In the genomic region with DNA sequence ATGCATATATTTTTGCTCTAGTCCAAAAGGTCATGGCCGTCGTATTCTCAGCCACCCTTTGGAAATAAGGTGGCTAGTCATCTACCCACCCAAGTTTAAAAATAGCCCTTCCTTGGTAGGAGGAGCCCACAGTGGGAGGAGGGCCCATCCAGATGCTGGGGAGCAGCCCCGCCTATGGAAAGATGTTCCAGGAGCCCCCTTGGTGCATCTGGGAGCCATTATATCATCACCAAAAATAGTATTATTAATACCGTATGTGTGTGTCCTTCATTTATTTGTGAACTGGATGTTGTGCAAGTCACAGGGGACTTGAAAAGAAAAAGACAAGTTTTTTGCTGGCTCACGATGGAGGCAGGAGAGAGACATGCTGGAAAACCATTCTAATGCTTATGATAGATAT, we compare ENCODE assay signal across 18 cellular contexts.
"Had no signal": no experiment of that assay in that cellular context is flagged by ENCODE, and none has a peak within 500 bp of the region (broad histone marks: within the 10 kb centered on the region; RNA-seq: fewer than 3 reads in every experiment).

No MANE protein-coding gene starts in this region.

- H3K27me3 ChIP-seq: sigmoid colon, stomach, testis had no signal

- H3K36me3 ChIP-seq: lower lobe of right lung, neutrophil, sigmoid colon, stomach had no signal

- H2AFZ ChIP-seq: parathyroid adenoma had no signal

- H3K9me3 ChIP-seq: lower lobe of right lung, neutrophil, sigmoid colon, stomach, testis had no signal

- H3K4me3 ChIP-seq: coronary artery, lower lobe of right lung, sigmoid colon, stomach, testis had no signal

- H3K9ac ChIP-seq: parathyroid adenoma had no signal

- H3K4me1 ChIP-seq: lower lobe of right lung, parathyroid adenoma, sigmoid colon, stomach, testis had no signal

- H3K27ac ChIP-seq: coronary artery, lower lobe of right lung, neutrophil, parathyroid adenoma, sigmoid colon, stomach, testis had no signal

- DNase-seq: activated B cell treated with CpG ODN at 0.5 μM for 24 hours; activated CD4-positive, alpha-beta memory T cell treated with anti-CD3 and anti-CD28 coated beads, Interleukin-2, amount 10 ng/mL, durations not matched to agents 7 days and 5 days; activated CD4-positive, alpha-beta T cell treated with anti-CD3 and anti-CD28 coated beads for 4 hours; activated CD8-positive, alpha-beta memory T cell treated with anti-CD3 and anti-CD28 coated beads, Interleukin-2, amount 10 ng/mL, durations not matched to agents 7 days and 5 days; activated naive CD4-positive, alpha-beta T cell; activated naive CD8-positive, alpha-beta T cell treated with anti-CD3 and anti-CD28 coated beads, Interleukin-2, amount 10 ng/mL, durations not matched to agents 7 days and 5 days; left cardiac atrium; lower lobe of right lung; natural killer cell; sigmoid colon; stimulated activated CD4-positive, alpha-beta T cell treated with anti-CD3 and anti-CD28 coated beads, Interleukin-4, amount 100 ng/mL, for 24 hours; stomach; T-helper 1 cell; T-helper 9 cell; testis had no signal
